35 cellular contexts compared by ENCODE assay signal in genomic region chr10:117612113-117612512, GRCh38.
"Had no signal": no experiment of that assay in that cellular context is flagged by ENCODE, and none has a peak within 500 bp of the region (broad histone marks: within the 10 kb centered on the region; RNA-seq: fewer than 3 reads in every experiment).

No MANE protein-coding gene starts in this region.

- H3K9me3 ChIP-seq: MG63 had no signal

- H3K4me3 ChIP-seq: MG63 had no signal

- H3K27me3 ChIP-seq: MG63 had no signal

- H3K36me3 ChIP-seq: MG63 had no signal

- DNase-seq: Karpas-422, Kasumi-1, MG63, MM.1S, MV-4-11, NCI-H1048, NCI-H1092, NCI-H1092 treated with DMSO at 0.1 percent for 48 hours, NCI-H1105, NCI-H1105 treated with DMSO at 0.1 percent for 48 hours, NCI-H1417, NCI-H1417 treated with DMSO at 0.1 percent for 48 hours, NCI-H1436, NCI-H1436 treated with DMSO at 0.1 percent for 48 hours, NCI-H146, NCI-H1694, NCI-H1694 treated with DMSO at 0.1 percent for 48 hours, NCI-H187, NCI-H187 treated with DMSO at 0.1 percent for 48 hours, NCI-H1930, NCI-H2029, NCI-H2029 treated with DMSO at 0.1 percent for 48 hours, NCI-H2081, NCI-H2081 treated with DMSO at 0.1 percent for 48 hours, NCI-H2107, NCI-H2171, NCI-H2171 treated with DMSO at 0.1 percent for 48 hours, NCI-H2227 treated with DMSO at 0.1 percent for 48 hours, NCI-H226, NCI-H345, NCI-H446, NCI-H446 treated with DMSO at 0.1 percent for 48 hours, NCI-H510A, NCI-H510A treated with DMSO at 0.1 percent for 48 hours, NCI-H524 had no signal
